ENCODE assay signal across 9 cellular contexts in the genomic region with DNA sequence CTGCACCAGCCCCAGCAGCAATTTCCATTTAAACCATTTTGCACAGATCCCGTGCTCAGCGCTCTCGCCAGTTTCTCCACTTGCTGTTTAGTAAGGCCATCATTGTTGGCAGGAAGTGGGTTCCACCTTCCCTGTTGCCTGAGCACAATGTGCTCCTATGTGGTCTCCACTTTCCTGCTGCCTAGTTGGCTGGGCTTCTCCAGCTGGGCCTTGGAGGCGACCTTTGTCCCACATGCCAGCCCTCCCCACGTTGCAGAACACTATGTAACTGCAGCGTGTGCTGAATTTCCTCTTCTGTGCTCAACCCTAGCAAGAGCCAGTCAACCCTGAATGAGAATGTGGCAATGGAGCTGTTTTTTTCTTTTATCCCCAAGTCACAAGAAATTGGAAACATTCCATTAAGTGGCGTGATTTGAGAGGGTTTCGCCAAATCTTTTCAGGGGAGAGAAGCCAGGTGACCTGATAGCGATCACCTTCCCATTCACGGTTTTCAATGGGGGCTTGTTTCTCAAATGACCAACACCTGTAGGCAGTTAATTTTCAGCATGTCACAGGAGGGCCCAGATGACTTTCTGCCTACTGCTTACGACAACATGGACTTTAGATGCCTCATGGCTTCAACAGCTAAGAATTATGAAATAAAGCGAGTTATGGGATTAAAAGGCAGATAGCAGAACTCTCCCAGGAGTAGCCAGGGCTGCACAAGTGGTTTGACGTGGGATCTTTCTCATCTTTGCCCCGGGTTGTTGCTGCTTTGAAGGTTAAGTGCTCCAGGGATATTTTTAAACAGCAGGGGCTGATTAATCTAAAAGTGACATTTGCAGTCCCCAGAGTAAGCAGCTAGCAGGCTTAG. TPM values are rescaled to one million over a fixed set of nuclear protein-coding genes. Genes with fewer than 3 reads are reported as not detected.
DNase-seq lines count a peak whose midpoint lies in the region; ATAC-seq and TF ChIP-seq lines count a peak whose summit lies in the region.
"Had no signal": no experiment of that assay in that cellular context is flagged by ENCODE, and none has a peak within 500 bp of the region (broad histone marks: within the 10 kb centered on the region; RNA-seq: fewer than 3 reads in every experiment).

A gene (plus strand): TSS at position 830 of the 853 bp plus-strand sequence. CDS start 22,819 bp downstream, outside the sequence.

- H3K4me3 ChIP-seq in esophagus muscularis mucosa (peak within 1 kb of the TSS; percentile 15 to 24 (median 17)), aorta (ENCODE audit: low read length in 2 of 2) (no peak within 1 kb of the TSS)
- H3K4me3 ChIP-seq in naive thymus-derived CD4-positive, alpha-beta T cell (ENCODE audit: low read length): no peak within 1 kb of the TSS

- no peak within 1 kb of the TSS for H3K27ac Mint-ChIP-seq in activated naive CD4-positive, alpha-beta T cell treated with anti-CD3 and anti-CD28 coated beads, Interleukin-2, amount 50 U/mL, for 72 hours
- peak within 1 kb of the TSS in 2 of 9 donors; percentile 36 to 44 for H3K27ac Mint-ChIP-seq in naive thymus-derived CD4-positive, alpha-beta T cell

- H3K27ac ChIP-seq in esophagus muscularis mucosa (replicated peaks in 1 of 4) (peak within 1 kb of the TSS; percentile 82 to 96 (median 90)), aorta (ENCODE audit: low read depth in 1 of 2, low read length in 2 of 2) (no peak within 1 kb of the TSS)
- H3K27ac ChIP-seq in naive thymus-derived CD4-positive, alpha-beta T cell (ENCODE audit: low read depth, low read length): no peak within 1 kb of the TSS

- H3K27me3 ChIP-seq in esophagus muscularis mucosa (no peaks in the 10 kb centered on the region), aorta (ENCODE audit: control insufficient read depth in 1 of 2, insufficient read depth in 2 of 2, low read length in 1 of 2) (no peaks in the 10 kb centered on the region)
- H3K27me3 ChIP-seq in naive thymus-derived CD4-positive, alpha-beta T cell (ENCODE audit: control insufficient read depth in 2 of 2, insufficient read depth in 2 of 2, low read length in 2 of 2): no peaks in the 10 kb centered on the region

- 52% methylated on average over 13 of the region's 14 CpGs for WGBS in esophagus muscularis mucosa
- 59 to 61% methylated on average over 14 of the region's 14 CpGs for WGBS in aorta, 2 donors

- peak within 1 kb of the TSS in 5 of 10 donors; percentile 12 to 70 (median 48) for H3K4me3 Mint-ChIP-seq in naive thymus-derived CD4-positive, alpha-beta T cell

- intact Hi-C loops in esophagus muscularis mucosa (cut with DNase I): no loop called here
- intact Hi-C loops in naive thymus-derived CD4-positive, alpha-beta T cell (cut with micrococcal nuclease): no loop called here
- intact Hi-C loops in aorta (cut with DNase I): loop anchor here in 1 of 2 donors (10.0 kb wide), 1 partner anchor 269 kb away; no protein-coding TSS in a partner anchor

- CTCF ChIA-PET in naive thymus-derived CD4-positive, alpha-beta T cell (lab: Charles Lee): interaction anchor here (0.6 kb wide), 1 partner anchor 36 kb away, joined by 3 read pairs; no protein-coding TSS in a partner anchor

- H3K36me3 ChIP-seq in esophagus muscularis mucosa (peaks cover 0 to 4% (median 0%) of the 10 kb centered on the region in 4 donors), aorta (ENCODE audit: control insufficient read depth in 1 of 2, insufficient read depth in 2 of 2, low read length in 1 of 2) (no peaks in the 10 kb centered on the region)
- no peaks in the 10 kb centered on the region for H3K36me3 ChIP-seq in naive thymus-derived CD4-positive, alpha-beta T cell (ENCODE audit: control insufficient read depth in 2 of 3, insufficient read depth in 3 of 3, low read length in 3 of 3)

- peaks cover 0 to 5% of the 10 kb centered on the region in 2 donors for H3K36me3 Mint-ChIP-seq in activated naive CD4-positive, alpha-beta T cell treated with anti-CD3 and anti-CD28 coated beads, Interleukin-2, amount 50 U/mL, for 72 hours
- peaks cover 0 to 15% (median 0%) of the 10 kb centered on the region in 5 donors for H3K36me3 Mint-ChIP-seq in naive thymus-derived CD4-positive, alpha-beta T cell

- H3K9me3 ChIP-seq in esophagus muscularis mucosa: no peaks in the 10 kb centered on the region
- no peaks in the 10 kb centered on the region for H3K9me3 ChIP-seq in naive thymus-derived CD4-positive, alpha-beta T cell (ENCODE audit: control insufficient read depth in 2 of 3, low read length in 3 of 3)
- H3K9me3 ChIP-seq in aorta (ENCODE audit: control insufficient read depth, low read length): no peaks in the 10 kb centered on the region

- no peak for TF ChIP-seq POLR2A in esophagus muscularis mucosa (IDR thresholded peaks at IDR 0.05; ENCODE audit: low read depth)

- peaks cover 82 to 96% (median 90%) of the 10 kb centered on the region in 4 donors for H3K4me1 ChIP-seq in esophagus muscularis mucosa
- H3K4me1 ChIP-seq in naive thymus-derived CD4-positive, alpha-beta T cell (ENCODE audit: control insufficient read depth in 2 of 2, insufficient read depth in 2 of 2, low read length in 2 of 2): peaks cover 0 to 7% of the 10 kb centered on the region in 2 donors
- no peaks in the 10 kb centered on the region for H3K4me1 ChIP-seq in aorta (ENCODE audit: control insufficient read depth in 1 of 2, insufficient read depth in 2 of 2, low read length in 2 of 2)

- H3K9me3 Mint-ChIP-seq in activated naive CD4-positive, alpha-beta T cell treated with anti-CD3 and anti-CD28 coated beads, Interleukin-2, amount 50 U/mL, for 72 hours: no peaks in the 10 kb centered on the region
- H3K9me3 Mint-ChIP-seq in naive thymus-derived CD4-positive, alpha-beta T cell: no peaks in the 10 kb centered on the region
- H3K9me3 Mint-ChIP-seq: CD4-positive, CD25-positive, alpha-beta regulatory T cell had no signal

- no peak for ATAC-seq in activated naive CD4-positive, alpha-beta T cell treated with anti-CD3 and anti-CD28 coated beads, Interleukin-2, amount 50 U/mL, for 72 hours
- ATAC-seq in naive thymus-derived CD4-positive, alpha-beta T cell: no peak
- ATAC-seq in aorta (ENCODE audit: low FRiP score) (no peak), GM18867 (IDR thresholded peaks at IDR 0.05; ENCODE audit: unreplicated experiment) (no peak), GM19023 (IDR thresholded peaks at IDR 0.05; ENCODE audit: unreplicated experiment) (no peak)

- no peaks in the 10 kb centered on the region for H3K27me3 Mint-ChIP-seq in naive thymus-derived CD4-positive, alpha-beta T cell
- H3K27me3 Mint-ChIP-seq: CD4-positive, CD25-positive, alpha-beta regulatory T cell had no signal

- TF ChIP-seq EP300 in esophagus muscularis mucosa (IDR thresholded peaks at IDR 0.05): peak; percentile 77

- no peak for DNase-seq in activated naive CD4-positive, alpha-beta T cell treated with anti-CD3 and anti-CD28 coated beads, Interleukin-2, amount 50 U/mL, for 72 hours (ENCODE audit: low spot score in 2 of 2)
- no peak for DNase-seq in activated naive CD4-positive, alpha-beta T cell treated with Interleukin-2 at 50 U/mL for 16 hours
- no peak for DNase-seq in esophagus muscularis mucosa (ENCODE audit: extremely low spot score)
- no peak for DNase-seq in naive thymus-derived CD4-positive, alpha-beta T cell
- no peak for DNase-seq in aorta
- no peak for DNase-seq in HPDE6-E6E7 (ENCODE audit: extremely low spot score)
- DNase-seq: CD4-positive, CD25-positive, alpha-beta regulatory T cell had no signal

- POLR2A ChIA-PET in naive thymus-derived CD4-positive, alpha-beta T cell (lab: Charles Lee): no interaction called here

- H3K4me1 Mint-ChIP-seq in naive thymus-derived CD4-positive, alpha-beta T cell: peaks cover 3 to 44% (median 41%) of the 10 kb centered on the region in 7 donors

- TF ChIP-seq CTCF in esophagus muscularis mucosa (IDR thresholded peaks at IDR 0.05): no peak

RNA-seq across cellular contexts. Expression of the gene that starts here (rescaled TPM):
- total RNA-seq in activated naive CD4-positive, alpha-beta T cell treated with anti-CD3 and anti-CD28 coated beads, Interleukin-2, amount 50 U/mL, for 72 hours: 10 to 100 TPM; 13.4 to 23.7 TPM
- 100 to 1,000 TPM in 2 of 4 donors, 10 to 100 TPM in 2; 59.6 to 134 (median 108) TPM for total RNA-seq in esophagus muscularis mucosa
- total RNA-seq in naive thymus-derived CD4-positive, alpha-beta T cell: 10 to 100 TPM in 4 of 5 experiments, 1 to 10 TPM in 1; 8.8 to 58.3 (median 40.8) TPM
- polyA plus RNA-seq in naive thymus-derived CD4-positive, alpha-beta T cell: 1 to 10 TPM; 3.8 to 4.5 TPM
- 10 to 100 TPM; 46.8 to 70.3 TPM for total RNA-seq in aorta
- polyA plus RNA-seq in aorta: 10 to 100 TPM in 1 of 2 donors, 1 to 10 TPM in 1; 8.4 to 13.4 TPM

Comparison
In these comparisons a context has a peak if more than half of its experiments do, and no peak if none do; other contexts are left out.
1. H3K27ac ChIP-seq: peak in esophagus muscularis mucosa (4 of 4); none in naive thymus-derived CD4-positive, alpha-beta T cell (single experiment) and aorta (0 of 2).
2. H3K4me3 ChIP-seq: peak in esophagus muscularis mucosa (4 of 4); none in naive thymus-derived CD4-positive, alpha-beta T cell (single experiment) and aorta (0 of 2).